18 cellular contexts compared by ENCODE assay signal in the genomic region with DNA sequence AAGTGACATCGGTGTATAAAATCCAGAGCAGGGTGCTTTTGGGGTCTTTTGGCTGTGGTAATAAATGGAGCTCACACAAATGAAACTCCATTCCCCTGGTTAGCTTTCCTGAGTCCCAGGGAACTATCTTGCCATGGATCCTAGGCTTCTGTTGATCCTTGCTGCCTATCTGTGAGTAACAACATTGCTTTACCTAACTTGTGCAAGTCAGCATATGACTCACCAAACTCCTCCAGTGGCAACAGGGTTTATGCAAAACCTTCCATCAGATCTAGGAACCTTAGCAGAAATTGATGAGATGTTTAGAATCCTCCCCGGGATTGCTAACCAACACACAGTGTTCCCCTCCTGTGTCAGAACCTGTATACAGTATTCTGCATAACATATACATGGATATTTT.
A peak's percentile ranks its signal among the peaks of the same experiment; 100 is the strongest.
DNase-seq lines count a peak whose midpoint lies in the region; ATAC-seq, FAIRE-seq and TF ChIP-seq lines count a peak whose summit lies in the region.
"Had no signal": no experiment of that assay in that cellular context is flagged by ENCODE, and none has a peak within 500 bp of the region (broad histone marks: within the 10 kb centered on the region; RNA-seq: fewer than 3 reads in every experiment).

No MANE protein-coding gene starts in this region.

- H3K4me3 Mint-ChIP-seq in astrocyte (ENCODE audit: unreplicated experiment) (no peak overlapping the region), T-helper 17 cell (no peak overlapping the region)
- H3K4me3 Mint-ChIP-seq in activated CD4-positive, alpha-beta memory T cell treated with anti-CD3 and anti-CD28 coated beads for 36 hours = no peak overlapping the region
- H3K4me3 Mint-ChIP-seq: activated CD8-positive, alpha-beta memory T cell treated with anti-CD3 and anti-CD28 coated beads, Interleukin-2, amount 10 ng/mL, durations not matched to agents 7 days and 5 days; activated naive CD4-positive, alpha-beta T cell treated with anti-CD3 and anti-CD28 coated beads, Interleukin-2, amount 50 U/mL, for 24 hours had no signal

- H3K36me3 Mint-ChIP-seq in astrocyte (ENCODE audit: low read depth, unreplicated experiment) = peaks cover 4% of the 10 kb centered on the region
- peaks cover 20% of the 10 kb centered on the region for H3K36me3 Mint-ChIP-seq in activated CD4-positive, alpha-beta memory T cell treated with anti-CD3 and anti-CD28 coated beads for 36 hours
- peaks cover 16% of the 10 kb centered on the region for H3K36me3 Mint-ChIP-seq in T-helper 17 cell (ENCODE audit: low read depth)

- no peak overlapping the region for H3K27ac ChIP-seq in astrocyte (ENCODE audit: low read depth, low read length)
- H3K27ac ChIP-seq: esophagus muscularis mucosa, parathyroid adenoma, tibial artery had no signal

- in situ Hi-C loops in ACHN (cut with HindIII; ENCODE audit: low pct_ligation_motif_present, low pct_unique_long_range_greater_than_20kb, low sequenced_read_pairs) = no loop called here

- H3K27ac Mint-ChIP-seq in astrocyte (ENCODE audit: unreplicated experiment) (no peak overlapping the region), T-helper 17 cell (no peak overlapping the region)
- H3K27ac Mint-ChIP-seq in activated CD4-positive, alpha-beta memory T cell treated with anti-CD3 and anti-CD28 coated beads for 36 hours = no peak overlapping the region
- H3K27ac Mint-ChIP-seq: activated CD8-positive, alpha-beta memory T cell treated with anti-CD3 and anti-CD28 coated beads, Interleukin-2, amount 10 ng/mL, durations not matched to agents 7 days and 5 days; activated naive CD4-positive, alpha-beta T cell treated with anti-CD3 and anti-CD28 coated beads, Interleukin-2, amount 50 U/mL, for 24 hours had no signal

- no peak overlapping the region for H3K9ac ChIP-seq in astrocyte (ENCODE audit: low read length)
- H3K9ac ChIP-seq: parathyroid adenoma had no signal

- intact Hi-C loops in activated CD4-positive, alpha-beta memory T cell treated with anti-CD3 and anti-CD28 coated beads for 36 hours (cut with micrococcal nuclease) = no loop called here

- FAIRE-seq in astrocyte (lab: Jason Lieb, UNC) = no peak

- DNase-seq in ACHN (peak; percentile 2), HFF-Myc (ENCODE audit: extremely low read depth, low read depth) (peak; percentile 3), astrocyte (ENCODE audit: low read depth) (peak; percentile 55), glomerular visceral epithelial cell (ENCODE audit: extremely low spot score) (peak; percentile 14), T-helper 17 cell (no peak)
- no peak for DNase-seq in activated CD4-positive, alpha-beta memory T cell treated with anti-CD3 and anti-CD28 coated beads for 36 hours
- no peak for DNase-seq in effector CD4-positive, alpha-beta T cell
- DNase-seq: activated CD8-positive, alpha-beta memory T cell treated with anti-CD3 and anti-CD28 coated beads, Interleukin-2, amount 10 ng/mL, durations not matched to agents 7 days and 5 days; DMS 273 treated with DMSO at 0.1 percent for 48 hours; mucosa of descending colon; NCI-H187 treated with DMSO at 0.1 percent for 48 hours; NCI-H69; SIG-M5; tibial artery had no signal

- POLR2A ChIA-PET in activated CD4-positive, alpha-beta memory T cell treated with anti-CD3 and anti-CD28 coated beads for 36 hours (lab: Charles Lee) = no interaction called here

- no peaks in the 10 kb centered on the region for H3K9me3 Mint-ChIP-seq in astrocyte (ENCODE audit: unreplicated experiment)
- H3K9me3 Mint-ChIP-seq in activated CD4-positive, alpha-beta memory T cell treated with anti-CD3 and anti-CD28 coated beads for 36 hours = no peaks in the 10 kb centered on the region
- H3K9me3 Mint-ChIP-seq: activated naive CD4-positive, alpha-beta T cell treated with anti-CD3 and anti-CD28 coated beads, Interleukin-2, amount 50 U/mL, for 24 hours had no signal

- H3K36me3 ChIP-seq in astrocyte (ENCODE audit: insufficient read depth, low read length) = no peaks in the 10 kb centered on the region

- no peaks in the 10 kb centered on the region for H3K9me3 ChIP-seq in astrocyte (ENCODE audit: insufficient read depth, low read depth, low read length)
- H3K9me3 ChIP-seq in T-helper 17 cell (ENCODE audit: control insufficient read depth, low read length, poor library complexity, severe bottlenecking) = no peaks in the 10 kb centered on the region
- H3K9me3 ChIP-seq: esophagus muscularis mucosa, mucosa of descending colon, tibial artery had no signal

- H4K20me1 ChIP-seq in astrocyte (ENCODE audit: insufficient read depth, low read length) = no peaks in the 10 kb centered on the region

- no peak overlapping the region for H3K4me2 ChIP-seq in astrocyte (ENCODE audit: low read length)

- no peaks in the 10 kb centered on the region for H3K4me1 ChIP-seq in astrocyte (ENCODE audit: insufficient read depth, low read length)
- H3K4me1 ChIP-seq: esophagus muscularis mucosa, parathyroid adenoma, tibial artery had no signal

- no peaks in the 10 kb centered on the region for H3K79me2 ChIP-seq in astrocyte (ENCODE audit: insufficient read depth, low read length)
- H3K79me2 ChIP-seq: parathyroid adenoma had no signal

- ATAC-seq in HG03280 (IDR thresholded peaks at IDR 0.05; ENCODE audit: unreplicated experiment) = no peak
- no peak for ATAC-seq in T-helper 17 cell
- ATAC-seq: activated CD8-positive, alpha-beta memory T cell treated with anti-CD3 and anti-CD28 coated beads, Interleukin-2, amount 10 ng/mL, durations not matched to agents 7 days and 5 days; mucosa of descending colon had no signal

- CTCF ChIA-PET in activated CD4-positive, alpha-beta memory T cell treated with anti-CD3 and anti-CD28 coated beads for 36 hours (lab: Charles Lee) = interaction anchor here (0.9 kb wide), 1 partner anchor 10 kb away, joined by 3 read pairs; no protein-coding TSS in a partner anchor

- no peak overlapping the region for H3K4me3 ChIP-seq in HFF-Myc (replicated peaks; ENCODE audit: low read depth, low read length)
- H3K4me3 ChIP-seq in astrocyte (ENCODE audit: insufficient read depth, low read depth, low read length) = no peak overlapping the region
- H3K4me3 ChIP-seq: esophagus muscularis mucosa, mucosa of descending colon, tibial artery had no signal

- no peaks in the 10 kb centered on the region for H3K27me3 ChIP-seq in astrocyte (ENCODE audit: insufficient read depth, low read length)
- H3K27me3 ChIP-seq: esophagus muscularis mucosa, tibial artery had no signal

- H3K27me3 Mint-ChIP-seq in astrocyte (ENCODE audit: low read depth, unreplicated experiment) = no peaks in the 10 kb centered on the region
- H3K27me3 Mint-ChIP-seq in activated CD4-positive, alpha-beta memory T cell treated with anti-CD3 and anti-CD28 coated beads for 36 hours = no peaks in the 10 kb centered on the region
- no peaks in the 10 kb centered on the region for H3K27me3 Mint-ChIP-seq in T-helper 17 cell
- H3K27me3 Mint-ChIP-seq: activated CD8-positive, alpha-beta memory T cell treated with anti-CD3 and anti-CD28 coated beads, Interleukin-2, amount 10 ng/mL, durations not matched to agents 7 days and 5 days; activated naive CD4-positive, alpha-beta T cell treated with anti-CD3 and anti-CD28 coated beads, Interleukin-2, amount 50 U/mL, for 24 hours had no signal

- no peak overlapping the region for H2AFZ ChIP-seq in astrocyte (ENCODE audit: low read depth, low read length)
- H2AFZ ChIP-seq: parathyroid adenoma had no signal

- H3K4me1 Mint-ChIP-seq in astrocyte (ENCODE audit: low read depth, unreplicated experiment) = no peaks in the 10 kb centered on the region
- H3K4me1 Mint-ChIP-seq in activated CD4-positive, alpha-beta memory T cell treated with anti-CD3 and anti-CD28 coated beads for 36 hours (ENCODE audit: low read depth) = no peaks in the 10 kb centered on the region
- H3K4me1 Mint-ChIP-seq in T-helper 17 cell = peaks cover 3% of the 10 kb centered on the region
- H3K4me1 Mint-ChIP-seq: activated CD8-positive, alpha-beta memory T cell treated with anti-CD3 and anti-CD28 coated beads, Interleukin-2, amount 10 ng/mL, durations not matched to agents 7 days and 5 days; activated naive CD4-positive, alpha-beta T cell treated with anti-CD3 and anti-CD28 coated beads, Interleukin-2, amount 50 U/mL, for 24 hours had no signal

- TF ChIP-seq CTCF in HFF-Myc (IDR thresholded peaks at IDR 0.05; ENCODE audit: low read depth, low read length, missing control alignments) (no peak), astrocyte (IDR thresholded peaks at IDR 0.05; ENCODE audit: insufficient read depth, low read depth, low read length) (no peak)

Comparison
In these comparisons a context has a peak if more than half of its experiments do, and no peak if none do; other contexts are left out.
1. DNase-seq: peak in ACHN (single experiment), HFF-Myc (single experiment), astrocyte (single experiment) and glomerular visceral epithelial cell (single experiment); none in activated CD4-positive, alpha-beta memory T cell treated with anti-CD3 and anti-CD28 coated beads for 36 hours (single experiment), effector CD4-positive, alpha-beta T cell (single experiment) and T-helper 17 cell (0 of 3).